8 cellular contexts compared by ENCODE assay signal in the genomic region with DNA sequence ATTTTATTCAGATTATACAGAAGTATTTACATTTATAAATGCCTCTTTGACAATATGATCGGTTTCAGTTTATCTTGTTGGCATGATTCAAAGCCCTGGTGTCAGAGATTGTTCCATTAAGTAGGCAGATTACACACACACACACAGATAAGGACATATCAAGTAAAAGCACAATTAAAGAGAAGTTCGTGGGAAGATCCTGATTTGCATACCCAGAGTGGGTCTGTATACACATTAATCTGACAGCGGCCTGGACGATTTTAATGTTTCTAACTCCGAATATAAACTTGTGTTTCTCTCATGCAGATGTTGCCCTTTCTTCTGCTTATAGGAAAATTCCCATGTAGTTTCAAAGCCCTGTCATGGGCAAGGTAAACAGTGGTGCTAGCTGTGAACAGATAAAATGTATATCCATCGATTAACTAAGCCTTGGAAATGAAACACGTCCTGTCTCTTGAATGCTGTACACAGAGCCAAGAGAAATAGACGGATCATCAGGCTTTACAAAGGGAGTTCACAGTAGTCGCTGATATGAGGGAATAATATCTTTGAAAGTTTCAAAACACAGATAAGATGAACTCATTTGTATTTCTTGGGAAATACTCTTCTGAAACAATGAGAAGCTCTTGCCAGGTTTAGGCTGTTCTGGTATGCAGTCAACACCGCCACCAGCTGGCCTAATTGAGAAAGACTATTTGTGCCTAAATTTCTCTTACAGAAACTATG.
A peak's percentile ranks its signal among the peaks of the same experiment; 100 is the strongest.
DNase-seq lines count a peak whose midpoint lies in the region; ATAC-seq, FAIRE-seq and TF ChIP-seq lines count a peak whose summit lies in the region.

No MANE protein-coding gene starts in this region.

- H3K4me3 ChIP-seq in Caco-2 (ENCODE audit: low read depth, low read length) (no peak overlapping the region), neural progenitor cell (no peak overlapping the region), tibial nerve (no peak overlapping the region)

- no peaks in the 10 kb centered on the region for H3K27me3 ChIP-seq in Caco-2 (replicated peaks; ENCODE audit: control insufficient read depth, insufficient read depth, low read length)
- H3K27me3 ChIP-seq in neural progenitor cell, result no peaks in the 10 kb centered on the region
- no peaks in the 10 kb centered on the region for H3K27me3 ChIP-seq in tibial nerve

- POLR2A ChIA-PET in Caco-2 (lab: Charles Lee), result no interaction called here

- FAIRE-seq in HTR-8/SVneo (lab: Jason Lieb, UNC), result no peak

- 47 to 53% methylated on average over 10 of the region's 10 CpGs for WGBS in tibial nerve, 2 donors

- H3K27ac ChIP-seq in neural progenitor cell (no peak overlapping the region), tibial nerve (peak overlapping the region in 3 of 4 donors; percentile 7 to 64 (median 51))

- no peaks in the 10 kb centered on the region for H3F3A ChIP-seq in neural progenitor cell (ENCODE audit: low read depth)

- H3K9ac ChIP-seq in neural progenitor cell, result no peak overlapping the region

- no peaks in the 10 kb centered on the region for H3K27me3 Mint-ChIP-seq in Caco-2 (ENCODE audit: insufficient read depth, unreplicated experiment)
- no peaks in the 10 kb centered on the region for H3K27me3 Mint-ChIP-seq in activated T-cell treated with anti-CD3 and anti-CD28 coated beads, Interleukin-2, amount 50 U/mL, for 24 hours
- peaks cover 3% of the 10 kb centered on the region for H3K27me3 Mint-ChIP-seq in neural progenitor cell (ENCODE audit: insufficient read depth, low read depth)

- no peaks in the 10 kb centered on the region for H3K36me3 Mint-ChIP-seq in Caco-2 (ENCODE audit: insufficient read depth, unreplicated experiment)
- no peaks in the 10 kb centered on the region for H3K36me3 Mint-ChIP-seq in activated T-cell treated with anti-CD3 and anti-CD28 coated beads, Interleukin-2, amount 50 U/mL, for 24 hours (ENCODE audit: low read depth)
- no peaks in the 10 kb centered on the region for H3K36me3 Mint-ChIP-seq in neural progenitor cell

- no peaks in the 10 kb centered on the region for H3K79me2 ChIP-seq in neural progenitor cell (ENCODE audit: low read depth)

- no peak for ATAC-seq in GM18861 (IDR thresholded peaks at IDR 0.05; ENCODE audit: unreplicated experiment)

- no peaks in the 10 kb centered on the region for H4K20me1 ChIP-seq in neural progenitor cell (ENCODE audit: low read depth)

- H3K27ac Mint-ChIP-seq in Caco-2 (ENCODE audit: unreplicated experiment) (no peak overlapping the region), neural progenitor cell (no peak overlapping the region)
- no peak overlapping the region for H3K27ac Mint-ChIP-seq in activated T-cell treated with anti-CD3 and anti-CD28 coated beads, Interleukin-2, amount 50 U/mL, for 24 hours

- DNase-seq in Caco-2 (peak; percentile 61 to 75), HTR-8/SVneo (ENCODE audit: insufficient read length, low spot score) (peak; percentile 60), OCI-M1 (lab: John Stamatoyannopoulos, UW) (peak; percentile 87), fibroblast of peridontal ligament (ENCODE audit: extremely low read depth) (peak; percentile 89), neural progenitor cell (ENCODE audit: low spot score) (peak; percentile 75), tibial nerve (ENCODE audit: low spot score in 2 of 2) (peak; percentile 61 to 89)
- peak; percentile 63 for DNase-seq in activated T-cell treated with anti-CD3 and anti-CD28 coated beads, Interleukin-2, amount 50 U/mL, for 24 hours

- no peaks in the 10 kb centered on the region for H3K36me3 ChIP-seq in Caco-2 (ENCODE audit: control insufficient read depth, insufficient read depth, low read length)
- no peaks in the 10 kb centered on the region for H3K36me3 ChIP-seq in neural progenitor cell
- no peaks in the 10 kb centered on the region for H3K36me3 ChIP-seq in tibial nerve

- intact Hi-C loops in Caco-2 (cut with micrococcal nuclease; ENCODE audit: unreplicated experiment), result loop anchor here (1.0 to 5.0 kb wide), 4 partner anchors 94 to 757 kb away; no protein-coding TSS in a partner anchor

- no TSS peak for BruUV-seq in Caco-2 (replicated peaks; lab: Mats Ljungman, UMichigan)

- no peak for TF ChIP-seq POLR2A in tibial nerve (IDR thresholded peaks at IDR 0.05)

- H3K4me1 ChIP-seq in Caco-2, result peaks cover 7% of the 10 kb centered on the region; the same call in 1 of the 2 replicates
- H3K4me1 ChIP-seq in neural progenitor cell, result peaks cover 8% of the 10 kb centered on the region
- peaks cover 0 to 29% (median 0%) of the 10 kb centered on the region in 4 donors for H3K4me1 ChIP-seq in tibial nerve

- H3K9me3 ChIP-seq in Caco-2 (no peaks in the 10 kb centered on the region), neural progenitor cell (ENCODE audit: low read depth) (no peaks in the 10 kb centered on the region), tibial nerve (no peaks in the 10 kb centered on the region)

- H3K9me3 Mint-ChIP-seq in Caco-2 (ENCODE audit: unreplicated experiment) (no peaks in the 10 kb centered on the region), neural progenitor cell (no peaks in the 10 kb centered on the region)
- no peaks in the 10 kb centered on the region for H3K9me3 Mint-ChIP-seq in activated T-cell treated with anti-CD3 and anti-CD28 coated beads, Interleukin-2, amount 50 U/mL, for 24 hours

- H3K4me3 Mint-ChIP-seq in Caco-2 (ENCODE audit: unreplicated experiment) (no peak overlapping the region), neural progenitor cell (no peak overlapping the region)
- H3K4me3 Mint-ChIP-seq in activated T-cell treated with anti-CD3 and anti-CD28 coated beads, Interleukin-2, amount 50 U/mL, for 24 hours, result no peak overlapping the region

- CTCF ChIA-PET in Caco-2 (lab: Charles Lee), result interaction anchor here (0.6 to 1.4 kb wide), 8 partner anchors 9 to 757 kb away, joined by 3 to 60 read pairs (median 4); no protein-coding TSS in a partner anchor

- peak in 1 of 2 donors; percentile 52 for TF ChIP-seq EP300 in tibial nerve (IDR thresholded peaks at IDR 0.05)

- no peak overlapping the region for H3K4me2 ChIP-seq in neural progenitor cell

- H2AFZ ChIP-seq in neural progenitor cell (replicated peaks), result peak overlapping the region; percentile 78

- H3K4me1 Mint-ChIP-seq in Caco-2 (ENCODE audit: low read depth, unreplicated experiment) (peaks cover 8% of the 10 kb centered on the region), neural progenitor cell (peaks cover 5% of the 10 kb centered on the region)
- no peaks in the 10 kb centered on the region for H3K4me1 Mint-ChIP-seq in activated T-cell treated with anti-CD3 and anti-CD28 coated beads, Interleukin-2, amount 50 U/mL, for 24 hours (ENCODE audit: low read depth)

- peak; percentile 75 to 79 for TF ChIP-seq CTCF in Caco-2 (IDR thresholded peaks at IDR 0.05; ENCODE audit: insufficient read depth in 1 of 2, low read depth in 1 of 2, low read length in 1 of 2, severe bottlenecking in 1 of 2, unreplicated experiment in 1 of 2)
- peak; percentile 91 for TF ChIP-seq CTCF in neural progenitor cell (IDR thresholded peaks at IDR 0.05)
- peak; percentile 65 to 82 (median 76) for TF ChIP-seq CTCF in tibial nerve (IDR thresholded peaks at IDR 0.05)
